In the genomic region with DNA sequence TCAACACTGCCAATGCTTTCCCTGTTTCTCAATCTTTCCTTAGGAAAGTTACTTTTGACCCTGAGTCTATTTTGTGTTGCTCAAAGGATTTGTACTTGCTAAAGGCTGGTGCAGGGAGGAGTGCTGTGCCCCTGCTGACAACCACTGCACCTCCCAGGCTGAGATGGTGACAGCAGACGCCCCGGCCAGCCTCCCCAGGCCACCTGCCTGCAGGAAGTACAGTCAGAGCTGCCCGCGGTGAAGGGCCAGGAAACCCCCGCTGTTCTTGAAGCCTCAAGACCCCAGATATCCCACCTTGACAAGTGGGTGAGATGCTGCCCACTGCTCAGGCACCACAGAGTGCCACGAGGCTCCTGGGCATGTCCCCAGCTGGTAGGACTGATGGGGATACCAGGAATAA, we compare ENCODE assay signal across 21 cellular contexts. TPM values are rescaled to one million over a fixed set of nuclear protein-coding genes. Genes with fewer than 3 reads are reported as not detected.
"Had no signal": no experiment of that assay in that cellular context is flagged by ENCODE, and none has a peak within 500 bp of the region (broad histone marks: within the 10 kb centered on the region; RNA-seq: fewer than 3 reads in every experiment).

No MANE protein-coding gene starts in this region.

- H3K27me3 ChIP-seq: ascending aorta, breast epithelium, gastrocnemius medialis, heart right ventricle had no signal

- H3K27ac ChIP-seq: ascending aorta, breast epithelium, gastrocnemius medialis, neutrophil, parathyroid adenoma, SK-N-MC had no signal

- H3K36me3 ChIP-seq: ascending aorta, breast epithelium, gastrocnemius medialis, neutrophil had no signal

- DNase-seq: activated CD4-positive, alpha-beta memory T cell treated with anti-CD3 and anti-CD28 coated beads for 36 hours; activated CD4-positive, alpha-beta T cell treated with anti-CD3 and anti-CD28 coated beads for 1 hour; activated CD8-positive, alpha-beta memory T cell treated with anti-CD3 and anti-CD28 coated beads, Interleukin-2, amount 50 U/mL, for 48 hours; activated naive CD4-positive, alpha-beta T cell; dermis blood vessel endothelial cell; erythroblast; gastrocnemius medialis; heart right ventricle; left colon; mammary epithelial cell; naive B cell; stimulated activated naive B cell treated with anti-CD40 and anti-IgM and Interleukin-4, amounts not matched to agents 10 μg/mL and 1 μg/mL and 100 μg/mL, for 72 hours; T-helper 9 cell had no signal

- H3K27me3 Mint-ChIP-seq: activated CD4-positive, alpha-beta memory T cell treated with anti-CD3 and anti-CD28 coated beads for 36 hours had no signal

- H3K4me3 Mint-ChIP-seq: activated CD4-positive, alpha-beta memory T cell treated with anti-CD3 and anti-CD28 coated beads for 36 hours; activated T-helper 1 cell treated with anti-CD3 and anti-CD28 coated beads, Interleukin-12 subunit alpha, Interleukin-12 subunit beta, Interleukin-2, Interleukin-4 antibody, amounts not matched to agents 30 ng/mL and 10 ng/mL and 1 ng/mL, durations not matched to agents 14 hours and 24 hours and 36 hours; naive B cell; stimulated activated naive B cell treated with anti-CD40 and anti-IgM and Interleukin-4, amounts not matched to agents 10 μg/mL and 1 μg/mL and 100 μg/mL, for 72 hours; type B pancreatic cell had no signal

- H3K4me1 ChIP-seq: ascending aorta, breast epithelium, gastrocnemius medialis, parathyroid adenoma had no signal

- H2AFZ ChIP-seq: parathyroid adenoma had no signal

- H3K4me3 ChIP-seq: ascending aorta, breast epithelium, gastrocnemius medialis, heart right ventricle, SK-N-MC had no signal

- ATAC-seq: gastrocnemius medialis; left colon; stimulated activated naive B cell treated with anti-CD40 and anti-IgM and Interleukin-4, amounts not matched to agents 10 μg/mL and 1 μg/mL and 100 μg/mL, for 72 hours had no signal

- H3K79me2 ChIP-seq: parathyroid adenoma had no signal

- H3K36me3 Mint-ChIP-seq: activated CD4-positive, alpha-beta memory T cell treated with anti-CD3 and anti-CD28 coated beads for 36 hours; naive B cell; stimulated activated naive B cell treated with anti-CD40 and anti-IgM and Interleukin-4, amounts not matched to agents 10 μg/mL and 1 μg/mL and 100 μg/mL, for 72 hours; type B pancreatic cell had no signal

- H3K9ac ChIP-seq: parathyroid adenoma had no signal

- H3K27ac Mint-ChIP-seq: activated CD4-positive, alpha-beta memory T cell treated with anti-CD3 and anti-CD28 coated beads for 36 hours; activated T-helper 1 cell treated with anti-CD3 and anti-CD28 coated beads, Interleukin-12 subunit alpha, Interleukin-12 subunit beta, Interleukin-2, Interleukin-4 antibody, amounts not matched to agents 30 ng/mL and 10 ng/mL and 1 ng/mL, durations not matched to agents 14 hours and 24 hours and 36 hours; stimulated activated naive B cell treated with anti-CD40 and anti-IgM and Interleukin-4, amounts not matched to agents 10 μg/mL and 1 μg/mL and 100 μg/mL, for 72 hours; type B pancreatic cell had no signal

- H3K9me3 ChIP-seq: ascending aorta, breast epithelium, gastrocnemius medialis, heart right ventricle, neutrophil had no signal

- H3K9me3 Mint-ChIP-seq: activated CD4-positive, alpha-beta memory T cell treated with anti-CD3 and anti-CD28 coated beads for 36 hours; activated T-helper 1 cell treated with anti-CD3 and anti-CD28 coated beads, Interleukin-12 subunit alpha, Interleukin-12 subunit beta, Interleukin-2, Interleukin-4 antibody, amounts not matched to agents 30 ng/mL and 10 ng/mL and 1 ng/mL, durations not matched to agents 14 hours and 24 hours and 36 hours; naive B cell; stimulated activated naive B cell treated with anti-CD40 and anti-IgM and Interleukin-4, amounts not matched to agents 10 μg/mL and 1 μg/mL and 100 μg/mL, for 72 hours; type B pancreatic cell had no signal

RNA-seq across cellular contexts. Expression of a gene that starts 44.2 kb away (rescaled TPM):
- total RNA-seq: activated CD4-positive, alpha-beta memory T cell treated with anti-CD3 and anti-CD28 coated beads for 36 hours; activated T-helper 1 cell treated with anti-CD3 and anti-CD28 coated beads, Interleukin-12 subunit alpha, Interleukin-12 subunit beta, Interleukin-2, Interleukin-4 antibody, amounts not matched to agents 30 ng/mL and 10 ng/mL and 1 ng/mL, durations not matched to agents 14 hours and 24 hours and 36 hours; chondrocyte had no signal
- polyA plus RNA-seq: mammary epithelial cell had no signal
